Comparison of ENCODE assay signal across 16 cellular contexts in the genomic region with DNA sequence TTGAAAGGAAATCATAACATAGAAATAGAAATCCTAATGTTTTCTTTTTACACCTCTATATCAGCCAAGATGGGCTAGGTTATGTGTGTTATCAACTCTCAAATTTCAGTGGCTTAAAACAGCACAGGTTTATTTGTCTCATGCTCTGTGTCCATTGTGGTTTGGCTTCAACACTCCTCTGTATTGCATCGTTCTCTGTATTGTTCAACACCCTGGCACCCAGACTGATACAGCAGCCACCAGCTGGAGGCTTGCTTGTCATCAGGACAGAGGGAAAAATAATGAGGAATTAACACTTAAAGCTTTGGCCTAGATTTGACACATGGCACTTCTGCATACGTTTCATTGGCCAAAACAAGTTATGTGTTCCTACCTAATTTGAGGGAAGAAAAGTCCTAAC.
DNase-seq lines count a peak whose midpoint lies in the region; ATAC-seq, FAIRE-seq and TF ChIP-seq lines count a peak whose summit lies in the region.
"Had no signal": no experiment of that assay in that cellular context is flagged by ENCODE, and none has a peak within 500 bp of the region (broad histone marks: within the 10 kb centered on the region; RNA-seq: fewer than 3 reads in every experiment).

No MANE protein-coding gene starts in this region.

- no peaks in the 10 kb centered on the region for H3K27me3 Mint-ChIP-seq in WTC11 (ENCODE audit: low read depth)
- H3K27me3 Mint-ChIP-seq: activated CD4-positive, alpha-beta T cell treated with anti-CD3 and anti-CD28 coated beads, Interleukin-2, amount 10 ng/mL, durations not matched to agents 7 days and 5 days; activated naive CD8-positive, alpha-beta T cell; central memory CD8-positive, alpha-beta T cell; naive B cell had no signal

- DNase-seq in GM03348 (ENCODE audit: low spot score) (peak; percentile 17), HTR-8/SVneo (ENCODE audit: insufficient read length, low spot score) (no peak), WTC11 (ENCODE audit: low spot score) (no peak), iris pigment epithelial cell (ENCODE audit: low read depth) (peak; percentile 51), mucosa of gallbladder (ENCODE audit: low spot score) (no peak), ureter (ENCODE audit: low spot score) (no peak)
- DNase-seq: activated CD4-positive, alpha-beta T cell treated with anti-CD3 and anti-CD28 coated beads, Interleukin-2, amount 10 ng/mL, durations not matched to agents 7 days and 5 days; DMS79; hippocampal formation; naive B cell; NCI-H1417 treated with DMSO at 0.1 percent for 48 hours; T1000 had no signal

- FAIRE-seq in HTR-8/SVneo (lab: Jason Lieb, UNC): peak; percentile 75

- POLR2A ChIA-PET in WTC11 (lab: Charles Lee): no interaction called here

- ATAC-seq in WTC11 (no peak), HG03135 (IDR thresholded peaks at IDR 0.05; ENCODE audit: unreplicated experiment) (no peak), HG02870 (IDR thresholded peaks at IDR 0.05; ENCODE audit: unreplicated experiment) (no peak)

- H3K4me3 Mint-ChIP-seq in WTC11: no peak overlapping the region
- H3K4me3 Mint-ChIP-seq: activated CD4-positive, alpha-beta T cell treated with anti-CD3 and anti-CD28 coated beads, Interleukin-2, amount 10 ng/mL, durations not matched to agents 7 days and 5 days; activated naive CD8-positive, alpha-beta T cell; central memory CD8-positive, alpha-beta T cell; naive B cell had no signal

- no peaks in the 10 kb centered on the region for H3K4me1 Mint-ChIP-seq in WTC11
- H3K4me1 Mint-ChIP-seq: activated CD4-positive, alpha-beta T cell treated with anti-CD3 and anti-CD28 coated beads, Interleukin-2, amount 10 ng/mL, durations not matched to agents 7 days and 5 days; central memory CD8-positive, alpha-beta T cell had no signal

- CTCF ChIA-PET in WTC11 (lab: Charles Lee): no interaction called here

- no peaks in the 10 kb centered on the region for H3K36me3 Mint-ChIP-seq in WTC11

- H3K27ac Mint-ChIP-seq in WTC11: no peak overlapping the region
- H3K27ac Mint-ChIP-seq: activated CD4-positive, alpha-beta T cell treated with anti-CD3 and anti-CD28 coated beads, Interleukin-2, amount 10 ng/mL, durations not matched to agents 7 days and 5 days; activated naive CD8-positive, alpha-beta T cell had no signal

- TF ChIP-seq CTCF in WTC11 (IDR thresholded peaks at IDR 0.05): no peak

- peaks cover 15% of the 10 kb centered on the region for H3K9me3 Mint-ChIP-seq in WTC11
- H3K9me3 Mint-ChIP-seq: central memory CD8-positive, alpha-beta T cell; naive B cell had no signal

TF ChIP-seq in WTC11, 78 proteins besides CTCF, POLR2A, EP300 and RAD21:
- TF ChIP-seq HMGA2 (CRISPR knock-in tag; IDR thresholded peaks at IDR 0.05) (no peak), GABPB1 (CRISPR knock-in tag; IDR thresholded peaks at IDR 0.05) (peak; percentile 65; the same call in 1 of the 2 replicates), RELA (CRISPR knock-in tag; IDR thresholded peaks at IDR 0.05; ENCODE audit: borderline replicate concordance) (no peak)

Comparison
In these comparisons a context has a peak if more than half of its experiments do, and no peak if none do; other contexts are left out.
1. DNase-seq: peak in GM03348 (single experiment) and iris pigment epithelial cell (single experiment); none in HTR-8/SVneo (single experiment), WTC11 (single experiment), mucosa of gallbladder (single experiment) and ureter (single experiment).